9 cellular contexts compared by ENCODE assay signal in the genomic region with DNA sequence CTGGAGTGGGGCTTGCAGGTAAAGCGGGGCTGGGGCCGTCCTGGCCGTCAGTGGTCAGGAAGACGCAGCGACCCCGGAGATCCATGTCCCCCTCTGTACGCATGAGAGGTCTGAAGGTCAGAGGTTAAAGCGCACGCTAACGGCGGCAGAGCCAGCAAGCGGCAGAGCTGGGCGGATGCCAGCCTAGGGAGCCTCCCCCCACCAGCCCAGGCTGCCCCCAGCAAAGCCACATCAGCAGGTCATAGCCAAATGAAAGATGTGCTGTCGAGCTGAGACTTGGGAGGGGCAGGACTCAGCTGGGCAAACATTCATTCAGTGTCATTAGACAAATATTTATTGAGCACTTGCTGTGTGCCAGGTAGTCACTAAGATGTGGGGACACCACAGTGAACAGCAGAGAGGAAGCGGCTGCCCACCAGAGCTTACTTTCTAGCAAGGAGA. TPM values are rescaled to one million over a fixed set of nuclear protein-coding genes. Genes with fewer than 3 reads are reported as not detected.
DNase-seq lines count a peak whose midpoint lies in the region; ATAC-seq, FAIRE-seq and TF ChIP-seq lines count a peak whose summit lies in the region.
"Had no signal": no experiment of that assay in that cellular context is flagged by ENCODE, and none has a peak within 500 bp of the region (broad histone marks: within the 10 kb centered on the region; RNA-seq: fewer than 3 reads in every experiment).

No MANE protein-coding gene starts in this region.

- DNase-seq in astrocyte (ENCODE audit: low read depth) (no peak), pancreas (peak in 2 of 6 donors; percentile 40 to 82), activated gamma-delta T cell (lab: John Stamatoyannopoulos, UW) (no peak), mammary epithelial cell (no peak), amygdala (lab: John Stamatoyannopoulos, UW) (no peak)

- no peak for FAIRE-seq in astrocyte (lab: Jason Lieb, UNC)
- FAIRE-seq in pancreas (lab: Jason Lieb, UNC) = no peak

- H3K9ac ChIP-seq in astrocyte (ENCODE audit: low read length) = no peak overlapping the region
- no peak overlapping the region for H3K9ac ChIP-seq in mammary epithelial cell (ENCODE audit: insufficient read depth, low read length)

- H3K27me3 Mint-ChIP-seq in astrocyte (ENCODE audit: low read depth, unreplicated experiment) = peaks cover 73% of the 10 kb centered on the region

- H4K20me1 ChIP-seq in astrocyte (ENCODE audit: insufficient read depth, low read length) (no peaks in the 10 kb centered on the region), mammary epithelial cell (ENCODE audit: insufficient read depth, low read length) (no peaks in the 10 kb centered on the region)

- H3K9me3 Mint-ChIP-seq in astrocyte (ENCODE audit: unreplicated experiment) = peaks cover 7% of the 10 kb centered on the region

- BruUV-seq in mammary epithelial cell (replicated peaks; lab: Mats Ljungman, UMichigan) = no TSS peak

- no peaks in the 10 kb centered on the region for H3K9me3 ChIP-seq in astrocyte (ENCODE audit: insufficient read depth, low read depth, low read length)
- no peaks in the 10 kb centered on the region for H3K9me3 ChIP-seq in pancreas
- no peaks in the 10 kb centered on the region for H3K9me3 ChIP-seq in mammary epithelial cell (replicated peaks; ENCODE audit: insufficient read depth, low read length)

- H3K4me1 Mint-ChIP-seq in astrocyte (ENCODE audit: low read depth, unreplicated experiment) = no peaks in the 10 kb centered on the region

- WGBS in pancreas, 2 donors = 6% methylated on average over 15 of the region's 15 CpGs
- 17% methylated on average over 7 of the region's 15 CpGs for WGBS in mammary epithelial cell (ENCODE audit: low coverage, missing lambda C conversion rate)

- H3K79me2 ChIP-seq in astrocyte (ENCODE audit: insufficient read depth, low read length) (no peaks in the 10 kb centered on the region), mammary epithelial cell (ENCODE audit: insufficient read depth, low read length) (no peaks in the 10 kb centered on the region)

- peak overlapping the region; percentile 77 for H3K4me3 Mint-ChIP-seq in astrocyte (ENCODE audit: unreplicated experiment)

- no peak overlapping the region for H3K27ac Mint-ChIP-seq in astrocyte (ENCODE audit: unreplicated experiment)

- H3K4me3 ChIP-seq in astrocyte (ENCODE audit: insufficient read depth, low read depth, low read length) = peak overlapping the region; percentile 39
- H3K4me3 ChIP-seq in pancreas = peak overlapping the region in 3 of 4 donors; percentile 30 to 62 (median 45)
- H3K4me3 ChIP-seq in mammary epithelial cell (replicated peaks in 1 of 3; ENCODE audit: insufficient read depth in 1 of 3, low read depth in 2 of 3, low read length in 3 of 3) = no peak overlapping the region

- CTCF ChIA-PET in mammary epithelial cell (lab: Charles Lee; ENCODE audit: low non-redundant PET) = no interaction called here

- in situ Hi-C loops in mammary epithelial cell (cut with MboI; ENCODE audit: low sequenced_read_pairs in 2 of 2) = no loop called here

- H3K4me2 ChIP-seq in astrocyte (ENCODE audit: low read length) (peak overlapping the region; percentile 84), mammary epithelial cell (ENCODE audit: insufficient read depth, low read depth, low read length) (no peak overlapping the region)

- dilution Hi-C loops in mammary epithelial cell (cut with HindIII; ENCODE audit: low sequenced_read_pairs) = no loop called here

- intact Hi-C loops in pancreas (cut with DNase I) = no loop called here
- intact Hi-C loops in mammary epithelial cell (cut with micrococcal nuclease) = no loop called here

- H3K27ac ChIP-seq in astrocyte (ENCODE audit: low read depth, low read length) (no peak overlapping the region), pancreas (no peak overlapping the region), mammary epithelial cell (ENCODE audit: insufficient read depth, low read depth, low read length) (no peak overlapping the region)

- no peaks in the 10 kb centered on the region for H3K36me3 Mint-ChIP-seq in astrocyte (ENCODE audit: low read depth, unreplicated experiment)

- ATAC-seq in GM18511 (IDR thresholded peaks at IDR 0.05; ENCODE audit: unreplicated experiment) = peak; percentile 3
- ATAC-seq in HG03442 (IDR thresholded peaks at IDR 0.05; ENCODE audit: unreplicated experiment) = peak; percentile 11
- peak; percentile 29 to 61 (median 52) for ATAC-seq in pancreas
- ATAC-seq in GM18519 (IDR thresholded peaks at IDR 0.05; ENCODE audit: low FRiP score, unreplicated experiment) = no peak

- H3K36me3 ChIP-seq in astrocyte (ENCODE audit: insufficient read depth, low read length) (no peaks in the 10 kb centered on the region), pancreas (no peaks in the 10 kb centered on the region), mammary epithelial cell (ENCODE audit: insufficient read depth, low read length) (no peaks in the 10 kb centered on the region)

- H3K4me1 ChIP-seq in astrocyte (ENCODE audit: insufficient read depth, low read length) (peaks cover 3% of the 10 kb centered on the region), pancreas (peaks cover 5 to 11% (median 5%) of the 10 kb centered on the region in 3 donors), mammary epithelial cell (ENCODE audit: insufficient read depth, low read length) (no peaks in the 10 kb centered on the region)

- TF ChIP-seq CTCF in astrocyte (IDR thresholded peaks at IDR 0.05; ENCODE audit: insufficient read depth, low read depth, low read length) (no peak), pancreas (IDR thresholded peaks at IDR 0.05) (no peak), mammary epithelial cell (conservative IDR thresholded peaks at IDR 0.05 in 1 of 2, IDR thresholded peaks at IDR 0.05 in 1 of 2; ENCODE audit: extremely low read depth in 1 of 2, insufficient read depth in 1 of 2, low read depth in 1 of 2, low read length in 2 of 2) (no peak)

- peaks cover 21% of the 10 kb centered on the region for H3K27me3 ChIP-seq in astrocyte (ENCODE audit: insufficient read depth, low read length)
- H3K27me3 ChIP-seq in pancreas = peaks cover 0 to 12% (median 2%) of the 10 kb centered on the region in 4 donors
- H3K27me3 ChIP-seq in mammary epithelial cell (ENCODE audit: insufficient read depth, low read length) = peaks cover 22% of the 10 kb centered on the region

- no peak overlapping the region for H2AFZ ChIP-seq in astrocyte (ENCODE audit: low read depth, low read length)
- no peak overlapping the region for H2AFZ ChIP-seq in mammary epithelial cell (ENCODE audit: low read depth, low read length)

RNA-seq across cellular contexts. Expression of a gene that starts 0.6 kb away (rescaled TPM):
- total RNA-seq in astrocyte = 0.50 and 0.79 TPM in 2 replicates
- under 1 TPM; 0.16 to 0.98 (median 0.44) TPM for total RNA-seq in pancreas
- 1 to 10 TPM; 1.1 to 4.3 TPM for polyA plus RNA-seq in pancreas
- total RNA-seq in mammary epithelial cell = not detected
- not detected for polyA plus RNA-seq in mammary epithelial cell
- not detected for polyA minus RNA-seq in mammary epithelial cell
- total RNA-seq: M059J had no signal

Comparison
In these comparisons a context has a peak if more than half of its experiments do, and no peak if none do; other contexts are left out.
1. H3K4me3 ChIP-seq: peak in astrocyte (single experiment) and pancreas (3 of 4); none in mammary epithelial cell (0 of 3).